In genomic region chr7:131655447-131655846, GRCh38 we compare ENCODE assay signal across 10 cellular contexts.
"Had no signal": no experiment of that assay in that cellular context is flagged by ENCODE, and none has a peak within 500 bp of the region (broad histone marks: within the 10 kb centered on the region; RNA-seq: fewer than 3 reads in every experiment).

No MANE protein-coding gene starts in this region.

- H3K9me3 ChIP-seq: ascending aorta, body of pancreas had no signal

- DNase-seq: activated CD4-positive, alpha-beta T cell treated with anti-CD3 and anti-CD28 coated beads, Interleukin-2, amount 10 ng/mL, durations not matched to agents 7 days and 5 days; activated naive CD4-positive, alpha-beta T cell treated with Interleukin-2 at 50 U/mL for 16 hours; amniotic stem cell; body of pancreas; MM.1S; NCI-H1436 treated with DMSO at 0.1 percent for 48 hours; NCI-H69; PC-3 had no signal

- H3K27ac ChIP-seq: ascending aorta, body of pancreas, SK-N-MC had no signal

- H3K27me3 ChIP-seq: ascending aorta, body of pancreas had no signal

- H3K36me3 ChIP-seq: ascending aorta had no signal

- H3K4me3 ChIP-seq: ascending aorta, body of pancreas, SK-N-MC had no signal

- H3K4me1 ChIP-seq: ascending aorta, body of pancreas had no signal
